In the genomic region with DNA sequence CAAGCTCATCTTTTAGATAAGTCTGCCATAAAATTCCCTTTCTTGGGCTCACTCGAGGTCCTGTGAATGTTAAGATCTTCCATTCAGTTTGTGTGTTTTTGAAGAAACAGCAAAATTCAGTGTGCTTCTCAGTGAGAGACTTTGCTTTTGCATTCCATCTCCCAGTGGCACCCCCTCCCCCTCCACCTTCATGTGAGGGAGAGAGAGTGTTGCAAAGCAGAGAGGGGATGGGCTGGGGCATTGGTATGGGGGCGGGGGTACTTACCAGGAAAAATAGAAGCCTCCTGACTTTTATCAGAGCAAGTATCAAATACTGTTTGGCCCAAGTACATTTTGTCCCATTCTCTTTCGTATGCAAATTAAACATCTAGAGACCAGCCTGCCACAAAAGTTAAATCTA, we compare ENCODE assay signal across 1 cellular context.
A peak's percentile ranks its signal among the peaks of the same experiment; 100 is the strongest.
TF ChIP-seq lines count a peak whose summit lies in the region.

No MANE protein-coding gene starts in this region.

TF ChIP-seq in HepG2, 621 proteins besides CTCF, POLR2A, EP300 and RAD21:
- no peak for TF ChIP-seq ZNF337 (CRISPR knock-in tag; IDR thresholded peaks at IDR 0.05; ENCODE audit: borderline replicate concordance, low read depth)
- no peak for TF ChIP-seq SMARCE1 (IDR thresholded peaks at IDR 0.05; ENCODE audit: borderline replicate concordance)
- TF ChIP-seq, protein P1, sequence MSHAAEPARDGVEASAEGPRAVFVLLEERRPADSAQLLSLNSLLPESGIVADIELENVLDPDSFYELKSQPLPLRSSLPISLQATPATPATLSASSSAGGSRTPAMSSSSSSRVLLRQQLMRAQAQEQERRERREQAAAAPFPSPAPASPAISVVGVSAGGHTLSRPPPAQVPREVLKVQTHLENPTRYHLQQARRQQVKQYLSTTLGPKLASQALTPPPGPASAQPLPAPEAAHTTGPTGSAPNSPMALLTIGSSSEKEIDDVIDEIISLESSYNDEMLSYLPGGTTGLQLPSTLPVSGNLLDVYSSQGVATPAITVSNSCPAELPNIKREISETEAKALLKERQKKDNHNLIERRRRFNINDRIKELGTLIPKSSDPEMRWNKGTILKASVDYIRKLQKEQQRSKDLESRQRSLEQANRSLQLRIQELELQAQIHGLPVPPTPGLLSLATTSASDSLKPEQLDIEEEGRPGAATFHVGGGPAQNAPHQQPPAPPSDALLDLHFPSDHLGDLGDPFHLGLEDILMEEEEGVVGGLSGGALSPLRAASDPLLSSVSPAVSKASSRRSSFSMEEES (CRISPR knock-in tag; IDR thresholded peaks at IDR 0.05) = no peak
- TF ChIP-seq MZF1 (CRISPR knock-in tag; IDR thresholded peaks at IDR 0.05; ENCODE audit: borderline replicate concordance) = no peak
- TF ChIP-seq CC2D1A (CRISPR knock-in tag; IDR thresholded peaks at IDR 0.05) = no peak
- TF ChIP-seq ZBTB43 (CRISPR knock-in tag; conservative IDR thresholded peaks at IDR 0.05) = no peak
- TF ChIP-seq ZNF543 (CRISPR knock-in tag; IDR thresholded peaks at IDR 0.05) = no peak
- peak; percentile 24; the same call in 1 of the 2 replicates for TF ChIP-seq GATAD2A (CRISPR knock-in tag; IDR thresholded peaks at IDR 0.05)
- no peak for TF ChIP-seq HNRNPLL (IDR thresholded peaks at IDR 0.05; ENCODE audit: low read depth, low read length, poor library complexity, severe bottlenecking)
- TF ChIP-seq ZNF513 (CRISPR knock-in tag; conservative IDR thresholded peaks at IDR 0.05) = no peak
- TF ChIP-seq PAXIP1 (CRISPR knock-in tag; conservative IDR thresholded peaks at IDR 0.05) = no peak
- TF ChIP-seq ZNF768 (CRISPR knock-in tag; IDR thresholded peaks at IDR 0.05) = no peak
- TF ChIP-seq, protein P2, sequence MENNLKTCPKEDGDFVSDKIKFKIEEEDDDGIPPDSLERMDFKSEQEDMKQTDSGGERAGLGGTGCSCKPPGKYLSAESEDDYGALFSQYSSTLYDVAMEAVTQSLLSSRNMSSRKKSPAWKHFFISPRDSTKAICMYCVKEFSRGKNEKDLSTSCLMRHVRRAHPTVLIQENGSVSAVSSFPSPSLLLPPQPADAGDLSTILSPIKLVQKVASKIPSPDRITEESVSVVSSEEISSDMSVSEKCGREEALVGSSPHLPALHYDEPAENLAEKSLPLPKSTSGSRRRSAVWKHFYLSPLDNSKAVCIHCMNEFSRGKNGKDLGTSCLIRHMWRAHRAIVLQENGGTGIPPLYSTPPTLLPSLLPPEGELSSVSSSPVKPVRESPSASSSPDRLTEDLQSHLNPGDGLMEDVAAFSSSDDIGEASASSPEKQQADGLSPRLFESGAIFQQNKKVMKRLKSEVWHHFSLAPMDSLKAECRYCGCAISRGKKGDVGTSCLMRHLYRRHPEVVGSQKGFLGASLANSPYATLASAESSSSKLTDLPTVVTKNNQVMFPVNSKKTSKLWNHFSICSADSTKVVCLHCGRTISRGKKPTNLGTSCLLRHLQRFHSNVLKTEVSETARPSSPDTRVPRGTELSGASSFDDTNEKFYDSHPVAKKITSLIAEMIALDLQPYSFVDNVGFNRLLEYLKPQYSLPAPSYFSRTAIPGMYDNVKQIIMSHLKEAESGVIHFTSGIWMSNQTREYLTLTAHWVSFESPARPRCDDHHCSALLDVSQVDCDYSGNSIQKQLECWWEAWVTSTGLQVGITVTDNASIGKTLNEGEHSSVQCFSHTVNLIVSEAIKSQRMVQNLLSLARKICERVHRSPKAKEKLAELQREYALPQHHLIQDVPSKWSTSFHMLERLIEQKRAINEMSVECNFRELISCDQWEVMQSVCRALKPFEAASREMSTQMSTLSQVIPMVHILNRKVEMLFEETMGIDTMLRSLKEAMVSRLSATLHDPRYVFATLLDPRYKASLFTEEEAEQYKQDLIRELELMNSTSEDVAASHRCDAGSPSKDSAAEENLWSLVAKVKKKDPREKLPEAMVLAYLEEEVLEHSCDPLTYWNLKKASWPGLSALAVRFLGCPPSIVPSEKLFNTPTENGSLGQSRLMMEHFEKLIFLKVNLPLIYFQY (CRISPR knock-in tag; IDR thresholded peaks at IDR 0.05; ENCODE audit: borderline replicate concordance) = 0 out of 2 replicates have a peak, but pooled peaks have one; percentile 2
- peak; percentile 66 for TF ChIP-seq PATZ1 (CRISPR knock-in tag; IDR thresholded peaks at IDR 0.05)
- TF ChIP-seq ZNF432 (CRISPR knock-in tag; IDR thresholded peaks at IDR 0.05; ENCODE audit: borderline replicate concordance) = no peak
- TF ChIP-seq SRY (CRISPR knock-in tag; IDR thresholded peaks at IDR 0.05) = no peak
- 0 out of 2 replicates have a peak, but pooled peaks have one; percentile 21 for TF ChIP-seq HDAC1 (CRISPR knock-in tag; IDR thresholded peaks at IDR 0.05)
- TF ChIP-seq, protein P3, sequence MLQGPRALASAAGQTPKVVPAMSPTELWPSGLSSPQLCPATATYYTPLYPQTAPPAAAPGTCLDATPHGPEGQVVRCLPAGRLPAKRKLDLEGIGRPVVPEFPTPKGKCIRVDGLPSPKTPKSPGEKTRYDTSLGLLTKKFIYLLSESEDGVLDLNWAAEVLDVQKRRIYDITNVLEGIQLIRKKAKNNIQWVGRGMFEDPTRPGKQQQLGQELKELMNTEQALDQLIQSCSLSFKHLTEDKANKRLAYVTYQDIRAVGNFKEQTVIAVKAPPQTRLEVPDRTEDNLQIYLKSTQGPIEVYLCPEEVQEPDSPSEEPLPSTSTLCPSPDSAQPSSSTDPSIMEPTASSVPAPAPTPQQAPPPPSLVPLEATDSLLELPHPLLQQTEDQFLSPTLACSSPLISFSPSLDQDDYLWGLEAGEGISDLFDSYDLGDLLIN (CRISPR knock-in tag; IDR thresholded peaks at IDR 0.05; ENCODE audit: borderline replicate concordance) = no peak
- 0 out of 2 replicates have a peak, but pooled peaks have one; percentile 24 for TF ChIP-seq BCL6 (CRISPR knock-in tag; IDR thresholded peaks at IDR 0.05)
- no peak for TF ChIP-seq AGO1 (IDR thresholded peaks at IDR 0.05; ENCODE audit: low read depth, low read length, poor library complexity, severe bottlenecking)
- TF ChIP-seq SOX13 (IDR thresholded peaks at IDR 0.05) = no peak
- 0 out of 4 replicates have a peak, but pooled peaks of 1 of the 2 experiments have one; percentile 15 for TF ChIP-seq SOX13 (CRISPR knock-in tag; conservative IDR thresholded peaks at IDR 0.05 in 1 of 2, IDR thresholded peaks at IDR 0.05 in 1 of 2)
- TF ChIP-seq TEAD3 (CRISPR knock-in tag; optimal IDR thresholded peaks at IDR 0.05; ENCODE audit: borderline replicate concordance) = peak; percentile 43
- no peak for TF ChIP-seq HIVEP1 (CRISPR knock-in tag; IDR thresholded peaks at IDR 0.05)
- TF ChIP-seq ZC3H13 (CRISPR knock-in tag; IDR thresholded peaks at IDR 0.05) = no peak
- no peak for TF ChIP-seq GPBP1L1 (CRISPR knock-in tag; IDR thresholded peaks at IDR 0.05)
- no peak for TF ChIP-seq U2AF1 (optimal IDR thresholded peaks at IDR 0.05; ENCODE audit: low read depth, low read length)
- 0 out of 2 replicates have a peak, but pooled peaks have one; percentile 5 for TF ChIP-seq KAT8 (CRISPR knock-in tag; IDR thresholded peaks at IDR 0.05)
- no peak for TF ChIP-seq ZNF343 (CRISPR knock-in tag; IDR thresholded peaks at IDR 0.05)
- peak; percentile 83 for TF ChIP-seq ZNF281 (CRISPR knock-in tag; IDR thresholded peaks at IDR 0.05; ENCODE audit: borderline replicate concordance)
TF ChIP-seq in HepG2: peak in this region for 9.
